In the genomic region with DNA sequence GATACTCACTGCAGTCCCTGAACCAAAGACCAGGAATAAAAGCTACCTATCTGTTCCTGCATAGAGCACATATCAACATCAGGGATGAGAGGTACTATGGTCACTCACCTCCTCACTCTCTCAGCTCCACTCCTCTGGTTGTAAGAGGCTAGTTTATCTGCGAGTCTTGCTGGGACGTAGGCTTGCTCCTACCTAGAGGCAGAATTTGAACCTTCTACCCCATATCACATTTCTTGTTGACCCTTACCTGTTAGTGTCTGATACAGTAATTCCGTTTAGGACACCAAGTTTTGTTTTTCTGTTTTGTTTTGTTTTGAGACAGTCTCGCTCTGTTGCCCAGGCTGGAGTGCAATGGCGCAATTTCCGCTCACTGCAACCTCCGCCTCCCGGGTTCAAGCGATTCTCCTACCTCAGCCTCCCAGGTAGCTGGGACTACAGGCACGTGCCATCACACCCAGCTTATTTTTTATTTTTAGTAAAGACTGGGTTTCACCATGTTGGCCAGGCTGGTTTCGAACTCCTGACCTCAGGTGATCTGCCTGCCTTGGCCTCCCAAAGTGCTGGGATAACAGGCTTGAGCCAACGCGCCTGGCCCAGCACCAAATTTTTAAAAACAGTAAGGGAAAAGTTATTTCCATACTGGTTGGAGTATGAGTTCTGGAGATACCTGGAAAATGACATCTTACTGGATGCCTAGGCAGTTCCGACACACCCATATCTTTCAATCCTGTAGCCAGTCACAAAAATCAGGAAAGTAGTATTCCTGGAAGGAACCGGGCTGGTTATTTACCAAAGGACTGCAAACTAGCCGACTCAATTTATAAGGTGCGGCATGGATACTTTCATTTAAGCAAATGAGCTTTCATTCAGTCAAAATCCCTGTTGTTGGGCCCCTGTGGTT, we compare ENCODE assay signal across 9 cellular contexts. TPM values are rescaled to one million over a fixed set of nuclear protein-coding genes. Genes with fewer than 3 reads are reported as not detected.
DNase-seq lines count a peak whose midpoint lies in the region; ATAC-seq, FAIRE-seq and TF ChIP-seq lines count a peak whose summit lies in the region.
"Had no signal": no experiment of that assay in that cellular context is flagged by ENCODE, and none has a peak within 500 bp of the region (broad histone marks: within the 10 kb centered on the region; RNA-seq: fewer than 3 reads in every experiment).

No MANE protein-coding gene starts in this region.

- 62 to 67% methylated on average over 17 of the region's 17 CpGs for WGBS in heart right ventricle, 2 donors

- H3K4me3 Mint-ChIP-seq in mesothelial cell of epicardium = peak overlapping the region; percentile 72

- TF ChIP-seq CTCF in heart right ventricle (IDR thresholded peaks at IDR 0.05) = no peak
- TF ChIP-seq CTCF in bronchial epithelial cell (IDR thresholded peaks at IDR 0.05; ENCODE audit: insufficient read depth, low read length, severe bottlenecking) = no peak
- TF ChIP-seq CTCF in mesothelial cell of epicardium (IDR thresholded peaks at IDR 0.05; ENCODE audit: unreplicated experiment) = no peak
- TF ChIP-seq CTCF in uterus (IDR thresholded peaks at IDR 0.05) = no peak

- no peak for DNase-seq in heart right ventricle
- DNase-seq in cardiac septum (ENCODE audit: low spot score) = no peak
- DNase-seq in bronchial epithelial cell (ENCODE audit: low read depth) = no peak
- DNase-seq in mesothelial cell of epicardium (ENCODE audit: low spot score in 2 of 2, unreplicated experiment in 2 of 2) = no peak
- DNase-seq in uterus = no peak
- DNase-seq in foreskin melanocyte = no peak

- no peaks in the 10 kb centered on the region for H3K9me3 Mint-ChIP-seq in mesothelial cell of epicardium

- FAIRE-seq in bronchial epithelial cell (lab: Jason Lieb, UNC) = no peak
- FAIRE-seq: G401.6 had no signal

- intact Hi-C loops in heart right ventricle (cut with DNase I) (no loop called here), cardiac septum (cut with DNase I) (no loop called here), uterus (cut with DNase I; ENCODE audit: low total_unique reads) (no loop called here)

- H3K4me1 Mint-ChIP-seq in mesothelial cell of epicardium = peaks cover 50% of the 10 kb centered on the region

- H3K27me3 Mint-ChIP-seq in mesothelial cell of epicardium (ENCODE audit: low read depth) = no peaks in the 10 kb centered on the region

- peak overlapping the region; percentile 99 for H3K27ac Mint-ChIP-seq in mesothelial cell of epicardium

- H3K4me1 ChIP-seq in heart right ventricle = peaks cover 0 to 36% (median 19%) of the 10 kb centered on the region in 9 donors
- no peaks in the 10 kb centered on the region for H3K4me1 ChIP-seq in uterus

- H3K27ac ChIP-seq in heart right ventricle (peak overlapping the region; percentile 57 to 93 (median 87)), uterus (peak overlapping the region; percentile 86 to 90)

- H3K9me3 ChIP-seq in heart right ventricle = no peaks in the 10 kb centered on the region
- no peaks in the 10 kb centered on the region for H3K9me3 ChIP-seq in uterus

- H3K4me3 ChIP-seq in heart right ventricle (peak overlapping the region; percentile 56 to 78 (median 73)), bronchial epithelial cell (ENCODE audit: low read depth, low read length) (peak overlapping the region; percentile 44), uterus (peak overlapping the region; percentile 67 to 83)

- no peaks in the 10 kb centered on the region for H3K36me3 Mint-ChIP-seq in mesothelial cell of epicardium

- peak in 4 of 8 donors; percentile 1 to 5 (median 3) for ATAC-seq in heart right ventricle
- no peak for ATAC-seq in GM21360 (IDR thresholded peaks at IDR 0.05; ENCODE audit: unreplicated experiment)
- ATAC-seq in GM19324 (IDR thresholded peaks at IDR 0.05; ENCODE audit: low FRiP score, unreplicated experiment) = no peak

- H3K36me3 ChIP-seq in heart right ventricle = no peaks in the 10 kb centered on the region
- no peaks in the 10 kb centered on the region for H3K36me3 ChIP-seq in bronchial epithelial cell (ENCODE audit: control insufficient read depth, insufficient read depth, low read length)
- H3K36me3 ChIP-seq in uterus = no peaks in the 10 kb centered on the region

- no peaks in the 10 kb centered on the region for H3K27me3 ChIP-seq in heart right ventricle
- no peaks in the 10 kb centered on the region for H3K27me3 ChIP-seq in bronchial epithelial cell (ENCODE audit: control insufficient read depth, insufficient read depth, low read length)
- H3K27me3 ChIP-seq in uterus = no peaks in the 10 kb centered on the region

- TF ChIP-seq POLR2A in uterus (IDR thresholded peaks at IDR 0.05) = peak in 1 of 2 donors; percentile 5

RNA-seq across cellular contexts. Expression of a gene that starts 0.8 kb away (rescaled TPM):
- 10 to 100 TPM in 1 of 10 donors, 1 to 10 TPM in 9; 2.4 to 31.3 (median 4.7) TPM for total RNA-seq in heart right ventricle
- 1 to 10 TPM; 1.8 to 2.0 TPM for polyA plus RNA-seq in heart right ventricle
- 2.7 TPM for total RNA-seq in cardiac septum
- 0.53 and 1.2 TPM in 2 replicates for total RNA-seq in bronchial epithelial cell
- 37.3 to 44.0 TPM (median 42.7 TPM) in 3 replicates for total RNA-seq in mesothelial cell of epicardium
- 10 to 100 TPM in 2 of 4 donors, 1 to 10 TPM in 2; 6.5 to 16.9 (median 11.4) TPM for total RNA-seq in uterus

RNA-seq across cellular contexts. Expression of a gene that starts 32.1 kb away (rescaled TPM):
- total RNA-seq in heart right ventricle (10 to 100 TPM; 16.7 to 32.1 (median 28.1) TPM), cardiac septum (20.7 TPM), bronchial epithelial cell (4.2 and 18.4 TPM in 2 replicates), mesothelial cell of epicardium (31.6 to 35.9 TPM (median 32.5 TPM) in 3 replicates), uterus (10 to 100 TPM in 1 of 4 donors, 1 to 10 TPM in 3; 3.6 to 14.5 (median 6.1) TPM)
- 10 to 100 TPM; 14.4 to 36.7 TPM for polyA plus RNA-seq in heart right ventricle
